Comparison of ENCODE assay signal across 21 cellular contexts in the genomic region with DNA sequence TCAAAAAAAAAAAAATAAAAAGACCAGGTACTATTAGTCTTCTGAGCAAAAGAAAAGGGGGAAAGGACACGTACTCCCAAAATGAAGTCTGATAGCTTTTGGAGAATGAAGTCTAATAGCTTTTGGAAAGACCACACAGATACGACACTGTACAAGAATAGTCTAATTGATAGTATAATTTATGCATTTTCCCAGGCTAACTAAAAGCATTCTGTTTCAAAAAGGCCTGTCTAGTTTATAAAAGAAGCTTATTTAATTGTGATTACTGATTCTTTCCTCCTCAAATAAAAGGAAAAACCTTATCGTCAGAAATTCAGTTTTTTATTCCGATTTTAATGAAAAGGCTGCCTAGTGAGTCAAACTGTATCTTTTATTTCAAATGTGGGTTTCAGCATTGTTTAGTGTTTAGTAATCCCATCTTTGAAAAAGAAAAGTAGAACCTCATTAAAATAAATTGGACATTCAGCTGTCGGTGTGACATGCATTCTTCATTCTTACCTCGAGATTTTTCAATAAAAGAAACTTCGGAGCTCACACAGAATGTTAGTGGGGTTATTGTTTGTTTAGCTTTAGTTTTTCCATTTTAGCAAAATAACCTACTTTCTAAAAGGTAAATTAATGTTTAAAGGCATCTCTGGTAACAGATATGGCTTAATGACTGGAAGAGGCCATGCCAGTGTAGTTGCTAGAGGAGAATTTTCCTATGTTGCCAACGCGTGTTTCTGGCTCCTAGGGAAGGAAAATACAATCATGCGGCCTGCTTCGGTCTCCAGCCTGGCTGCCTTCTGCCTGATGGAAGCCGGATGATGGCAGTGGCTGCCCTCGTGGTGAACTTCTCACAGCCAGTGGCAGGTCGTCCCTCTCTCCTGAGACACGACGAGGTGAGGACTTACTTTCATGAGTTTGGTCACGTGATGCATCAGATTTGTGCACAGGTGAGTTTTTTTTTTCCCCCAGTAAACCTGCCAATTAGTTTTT.
A peak's percentile ranks its signal among the peaks of the same experiment; 100 is the strongest.
DNase-seq lines count a peak whose midpoint lies in the region; ATAC-seq, FAIRE-seq and TF ChIP-seq lines count a peak whose summit lies in the region.
"Had no signal": no experiment of that assay in that cellular context is flagged by ENCODE, and none has a peak within 500 bp of the region (broad histone marks: within the 10 kb centered on the region; RNA-seq: fewer than 3 reads in every experiment).

No MANE protein-coding gene starts in this region.

- no peak for FAIRE-seq in astrocyte (lab: Jason Lieb, UNC)
- FAIRE-seq: A549 had no signal

- H3K9me3 ChIP-seq in astrocyte (ENCODE audit: insufficient read depth, low read depth, low read length), result no peaks in the 10 kb centered on the region
- no peaks in the 10 kb centered on the region for H3K9me3 ChIP-seq in hepatocyte (ENCODE audit: low read depth)
- H3K9me3 ChIP-seq: A549, tibial nerve had no signal

- in situ Hi-C loops in G401 (cut with HindIII; ENCODE audit: low sequenced_read_pairs), result no loop called here

- no peaks in the 10 kb centered on the region for H3K27me3 Mint-ChIP-seq in astrocyte (ENCODE audit: low read depth, unreplicated experiment)
- H3K27me3 Mint-ChIP-seq: activated CD8-positive, alpha-beta memory T cell treated with anti-CD3 and anti-CD28 coated beads, Interleukin-2, amount 10 ng/mL, durations not matched to agents 7 days and 5 days had no signal

- H3K36me3 Mint-ChIP-seq in astrocyte (ENCODE audit: low read depth, unreplicated experiment), result peaks cover 13% of the 10 kb centered on the region

- no peaks in the 10 kb centered on the region for H3K9me2 ChIP-seq in hepatocyte (replicated peaks; ENCODE audit: insufficient read depth)

- 80% methylated on average over 17 of the region's 17 CpGs for WGBS in hepatocyte (ENCODE audit: low lambda C conversion rate, missing lambda C conversion rate)

- no peaks in the 10 kb centered on the region for H3K9me3 Mint-ChIP-seq in astrocyte (ENCODE audit: unreplicated experiment)
- H3K9me3 Mint-ChIP-seq: GM23338 had no signal

- H3K4me3 ChIP-seq in astrocyte (ENCODE audit: insufficient read depth, low read depth, low read length) (no peak overlapping the region), hepatocyte (no peak overlapping the region)
- H3K4me3 ChIP-seq: A549, coronary artery, GM23338, spleen, tibial nerve had no signal

- peak; percentile 14 for DNase-seq in G401 (ENCODE audit: low spot score)
- DNase-seq in astrocyte (ENCODE audit: low read depth), result peak; percentile 59
- no peak for DNase-seq in hepatocyte (ENCODE audit: low spot score)
- DNase-seq in pons (ENCODE audit: low spot score), result peak; percentile 85
- DNase-seq in activated T-cell treated with anti-CD3 and anti-CD28 coated beads for 4 hours, result no peak
- no peak for DNase-seq in NCI-H2171 treated with DMSO at 0.1 percent for 48 hours (lab: John Stamatoyannopoulos, UW)
- DNase-seq in NCI-H1417 treated with DMSO at 0.1 percent for 48 hours (lab: John Stamatoyannopoulos, UW), result no peak
- DNase-seq: activated CD4-positive, alpha-beta T cell treated with anti-CD3 and anti-CD28 coated beads for 48 hours; activated CD8-positive, alpha-beta memory T cell treated with anti-CD3 and anti-CD28 coated beads, Interleukin-2, amount 10 ng/mL, durations not matched to agents 7 days and 5 days; NCI-H524; spleen; stimulated activated CD4-positive, alpha-beta T cell treated with anti-CD3 and anti-CD28 coated beads, Interleukin-4, amount 100 ng/mL, for 24 hours; stimulated activated naive CD4-positive, alpha-beta T cell treated with Interleukin-2 at 50 U/mL for 16 hours had no signal

- H3K4me3 Mint-ChIP-seq in astrocyte (ENCODE audit: unreplicated experiment), result no peak overlapping the region
- H3K4me3 Mint-ChIP-seq: activated CD8-positive, alpha-beta memory T cell treated with anti-CD3 and anti-CD28 coated beads, Interleukin-2, amount 10 ng/mL, durations not matched to agents 7 days and 5 days; GM23338; T-helper 1 cell treated with Interleukin-12 subunit alpha and Interleukin-12 subunit beta and Interleukin-4 antibody, amounts not matched to agents 30 μg/mL and 1 μg/mL, for 36 hours had no signal

- H3K36me3 ChIP-seq in astrocyte (ENCODE audit: insufficient read depth, low read length) (peaks cover 20% of the 10 kb centered on the region), hepatocyte (replicated peaks; ENCODE audit: insufficient read depth, low read depth) (no peaks in the 10 kb centered on the region)

- H3K9ac ChIP-seq in astrocyte (ENCODE audit: low read length), result peak overlapping the region; percentile 44

- TF ChIP-seq CTCF in astrocyte (IDR thresholded peaks at IDR 0.05; ENCODE audit: insufficient read depth, low read depth, low read length) (no peak), hepatocyte (IDR thresholded peaks at IDR 0.05; ENCODE audit: poor library complexity) (no peak)

- H3K27ac ChIP-seq in astrocyte (ENCODE audit: low read depth, low read length), result peak overlapping the region; percentile 45
- peak overlapping the region; percentile 57 for H3K27ac ChIP-seq in hepatocyte
- H3K27ac ChIP-seq: A549, coronary artery, HL-60, spleen had no signal

- H3K4me2 ChIP-seq in astrocyte (ENCODE audit: low read length) (peak overlapping the region; percentile 62), hepatocyte (no peak overlapping the region)
- H3K4me2 ChIP-seq: A549, GM23338 had no signal

- no peaks in the 10 kb centered on the region for H3K27me3 ChIP-seq in astrocyte (ENCODE audit: insufficient read depth, low read length)
- no peaks in the 10 kb centered on the region for H3K27me3 ChIP-seq in hepatocyte
- H3K27me3 ChIP-seq: spleen, tibial nerve had no signal

- H3K4me1 ChIP-seq in astrocyte (ENCODE audit: insufficient read depth, low read length) (peaks cover 12% of the 10 kb centered on the region), hepatocyte (ENCODE audit: insufficient read depth) (no peaks in the 10 kb centered on the region)
- H3K4me1 ChIP-seq: A549, tibial nerve had no signal

- no peak overlapping the region for H3K27ac Mint-ChIP-seq in astrocyte (ENCODE audit: unreplicated experiment)
- H3K27ac Mint-ChIP-seq: activated CD8-positive, alpha-beta memory T cell treated with anti-CD3 and anti-CD28 coated beads, Interleukin-2, amount 10 ng/mL, durations not matched to agents 7 days and 5 days; activated naive CD4-positive, alpha-beta T cell treated with anti-CD3 and anti-CD28 coated beads, Interleukin-2, amount 50 U/mL, for 72 hours; GM23338; T-helper 1 cell treated with Interleukin-12 subunit alpha and Interleukin-12 subunit beta and Interleukin-4 antibody, amounts not matched to agents 30 μg/mL and 1 μg/mL, for 36 hours had no signal

- H4K20me1 ChIP-seq in astrocyte (ENCODE audit: insufficient read depth, low read length) (no peaks in the 10 kb centered on the region), hepatocyte (ENCODE audit: insufficient read depth, poor library complexity, severe bottlenecking) (no peaks in the 10 kb centered on the region)

- H2AFZ ChIP-seq in astrocyte (ENCODE audit: low read depth, low read length) (peak overlapping the region; percentile 49), hepatocyte (no peak overlapping the region)
- H2AFZ ChIP-seq: GM23338 had no signal

- ATAC-seq in GM18858 (IDR thresholded peaks at IDR 0.05; ENCODE audit: unreplicated experiment), result no peak
- ATAC-seq: A549; activated CD8-positive, alpha-beta memory T cell treated with anti-CD3 and anti-CD28 coated beads, Interleukin-2, amount 10 ng/mL, durations not matched to agents 7 days and 5 days; GM23338 had no signal

- H3K79me2 ChIP-seq in astrocyte (ENCODE audit: insufficient read depth, low read length) (peaks cover 3% of the 10 kb centered on the region), hepatocyte (no peaks in the 10 kb centered on the region)

- peaks cover 6% of the 10 kb centered on the region for H3K4me1 Mint-ChIP-seq in astrocyte (ENCODE audit: low read depth, unreplicated experiment)
- H3K4me1 Mint-ChIP-seq: GM23338 had no signal

Comparison
In these comparisons a context has a peak if more than half of its experiments do, and no peak if none do; other contexts are left out.
1. DNase-seq: peak in G401 (single experiment), astrocyte (single experiment) and pons (single experiment); none in hepatocyte (single experiment), activated T-cell treated with anti-CD3 and anti-CD28 coated beads for 4 hours (single experiment), NCI-H2171 treated with DMSO at 0.1 percent for 48 hours (single experiment) and NCI-H1417 treated with DMSO at 0.1 percent for 48 hours (single experiment).